21 cellular contexts compared by ENCODE assay signal in the genomic region with DNA sequence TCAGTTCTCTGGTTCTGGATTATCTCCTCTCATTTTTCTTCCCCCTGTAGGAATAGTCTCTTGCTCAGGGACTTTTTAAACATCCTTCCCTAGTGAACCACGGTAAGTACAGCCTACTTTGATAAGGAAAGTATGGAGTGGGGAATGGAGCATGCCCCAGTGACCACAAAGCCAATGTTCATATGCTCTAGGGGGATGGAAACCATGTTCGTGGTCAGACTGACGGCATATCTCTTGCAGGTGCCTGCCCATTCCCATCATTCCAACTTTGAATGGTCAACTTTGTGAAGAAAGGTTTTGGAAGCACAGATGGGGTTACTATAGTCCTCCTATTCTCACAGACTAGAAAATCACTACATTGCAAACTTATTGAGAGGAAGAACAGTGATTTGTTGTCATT.
DNase-seq lines count a peak whose midpoint lies in the region; ATAC-seq, FAIRE-seq and TF ChIP-seq lines count a peak whose summit lies in the region.
"Had no signal": no experiment of that assay in that cellular context is flagged by ENCODE, and none has a peak within 500 bp of the region (broad histone marks: within the 10 kb centered on the region; RNA-seq: fewer than 3 reads in every experiment).

No MANE protein-coding gene starts in this region.

- POLR2A ChIA-PET in GM12878 (lab: Charles Lee), result interaction anchor here (0.5 to 1.3 kb wide), 2 partner anchors 8 to 16 kb away, joined by 3 to 4 read pairs; no protein-coding TSS in a partner anchor
- POLR2A ChIA-PET in RWPE1 (lab: Yijun Ruan, JAX; ENCODE audit: low non-redundant PET), result no interaction called here

- H4K20me1 ChIP-seq in GM12878 (ENCODE audit: control insufficient read depth, insufficient read depth), result no peaks in the 10 kb centered on the region

- no peak overlapping the region for H3K4me3 Mint-ChIP-seq in neural crest cell
- H3K4me3 Mint-ChIP-seq: CD4-positive, CD25-positive, alpha-beta regulatory T cell; CD8-positive, alpha-beta memory T cell; HFFc6 had no signal

- peaks cover 8% of the 10 kb centered on the region for H3K4me1 Mint-ChIP-seq in neural crest cell
- H3K4me1 Mint-ChIP-seq: CD4-positive, CD25-positive, alpha-beta regulatory T cell; CD8-positive, alpha-beta memory T cell had no signal

- CTCF ChIA-PET in GM12878 (lab: Yijun Ruan, JAX), result interaction anchor here (0.6 kb wide), 1 partner anchor 17 kb away, joined by 3 read pairs; no protein-coding TSS in a partner anchor
- CTCF ChIA-PET in RWPE1 (lab: Yijun Ruan, JAX), result no interaction called here

- H3K36me3 Mint-ChIP-seq in neural crest cell (ENCODE audit: low read depth), result no peaks in the 10 kb centered on the region
- H3K36me3 Mint-ChIP-seq: CD4-positive, CD25-positive, alpha-beta regulatory T cell; CD8-positive, alpha-beta memory T cell had no signal

- BruUV-seq in GM12878 (replicated peaks; lab: Mats Ljungman, UMichigan), result no TSS peak

- FAIRE-seq in GM12878 (lab: Jason Lieb, UNC), result no peak
- FAIRE-seq: A204.1 had no signal

- H3K4me2 ChIP-seq in GM12878 (ENCODE audit: control insufficient read depth, insufficient read depth), result peak overlapping the region; percentile 12; the same call in 1 of the 2 replicates

- H3K27ac ChIP-seq in GM12878 (ENCODE audit: control insufficient read depth, insufficient read depth) (peak overlapping the region; percentile 88), RWPE1 (no peak overlapping the region)

- TF ChIP-seq CTCF in GM12878 (IDR thresholded peaks at IDR 0.05 in 2 of 3, conservative IDR thresholded peaks at IDR 0.05 in 1 of 3; ENCODE audit: control insufficient read depth in 2 of 3, extremely low read depth in 1 of 3, insufficient read depth in 1 of 3, low read depth in 3 of 3, low read length in 3 of 3), result no peak
- TF ChIP-seq CTCF in neural crest cell (conservative IDR thresholded peaks at IDR 0.05), result no peak
- TF ChIP-seq CTCF in RWPE1 (conservative IDR thresholded peaks at IDR 0.05; ENCODE audit: low read depth), result no peak

- in situ Hi-C loops in GM12878 (cut with MboI), result no loop called here

- H3K4me3 ChIP-seq in GM12878, result no peak overlapping the region

- H3K9me3 Mint-ChIP-seq in neural crest cell, result peaks cover 4% of the 10 kb centered on the region

- peak overlapping the region; percentile 55 for H3K27ac Mint-ChIP-seq in neural crest cell (ENCODE audit: unreplicated experiment)
- H3K27ac Mint-ChIP-seq: CD4-positive, CD25-positive, alpha-beta regulatory T cell; CD8-positive, alpha-beta memory T cell; HFFc6 had no signal

- RAD21 ChIA-PET in GM12878 (lab: Charles Lee; ENCODE audit: unreplicated experiment), result no interaction called here

- H3K9me3 ChIP-seq in GM12878 (replicated peaks; ENCODE audit: control insufficient read depth, insufficient read depth, low read length), result no peaks in the 10 kb centered on the region; the same call in 1 of the 3 replicates
- H3K9me3 ChIP-seq: BE2C had no signal

- H3K79me2 ChIP-seq in GM12878 (ENCODE audit: control insufficient read depth, insufficient read depth, low read length), result 0 out of 2 replicates have a peak, but pooled peaks cover 1% of the 10 kb centered on the region

- H3K27me3 Mint-ChIP-seq in neural crest cell (ENCODE audit: low read depth), result peaks cover 4% of the 10 kb centered on the region
- H3K27me3 Mint-ChIP-seq: CD4-positive, CD25-positive, alpha-beta regulatory T cell had no signal

- TF ChIP-seq RAD21 in GM12878 (IDR thresholded peaks at IDR 0.05; ENCODE audit: insufficient read depth, low read depth, low read length), result no peak

- no peaks in the 10 kb centered on the region for H3K27me3 ChIP-seq in GM12878 (replicated peaks in 1 of 2; ENCODE audit: control insufficient read depth in 2 of 2, insufficient read depth in 2 of 2, low read length in 1 of 2)
- H3K27me3 ChIP-seq: BE2C had no signal

- no peak for TF ChIP-seq POLR2A in GM12878 (IDR thresholded peaks at IDR 0.05; ENCODE audit: low read depth, low read length)

- SMC1A ChIA-PET in GM12878 (lab: Charles Lee; ENCODE audit: uncharacterized antibody, unreplicated experiment), result interaction anchor here (1.2 to 5.6 kb wide), 6 partner anchors 12 to 47 kb away, joined by 3 to 43 read pairs (median 6); no protein-coding TSS in a partner anchor

- no peak for ATAC-seq in GM12878
- no peak for ATAC-seq in HG03280 (IDR thresholded peaks at IDR 0.05; ENCODE audit: unreplicated experiment)
- ATAC-seq: HCT116 had no signal

- intact Hi-C loops in GM12878 (cut with micrococcal nuclease; ENCODE audit: unreplicated experiment), result no loop called here

- DNase-seq in SW480 (ENCODE audit: low spot score), result peak; percentile 21
- DNase-seq in GM12878 (ENCODE audit: low read depth, low spot score), result no peak
- no peak for DNase-seq in neural crest cell (ENCODE audit: low read depth, low spot score)
- DNase-seq in NCI-H1694 (lab: John Stamatoyannopoulos, UW), result no peak
- no peak for DNase-seq in RWPE1 (ENCODE audit: low spot score)
- DNase-seq: ACHN; BE2C; C1 segment of cervical spinal cord; CD4-positive, CD25-positive, alpha-beta regulatory T cell; CD8-positive, alpha-beta memory T cell; COR-L47; DMS 273 treated with DMSO at 0.1 percent for 48 hours; DMS53; DND-41; EL; GOT3; H7; HFFc6 had no signal

- no peaks in the 10 kb centered on the region for H3K36me3 ChIP-seq in GM12878 (ENCODE audit: control insufficient read depth in 2 of 2, insufficient read depth in 2 of 2, low read length in 1 of 2)
- H3K36me3 ChIP-seq: BE2C had no signal

- WGBS in GM12878 (ENCODE audit: insufficient coverage, insufficient replicate concordance, low lambda C conversion rate, missing lambda C conversion rate), result 2% methylated on average over 3 of the region's 3 CpGs

- no peak overlapping the region for H3K9ac ChIP-seq in GM12878 (ENCODE audit: control insufficient read depth, insufficient read depth, low read length)

- H3K4me1 ChIP-seq in GM12878 (ENCODE audit: control insufficient read depth, insufficient read depth, low read length), result peaks cover 51% of the 10 kb centered on the region
- H3K4me1 ChIP-seq: BE2C had no signal

- no peak for TF ChIP-seq EP300 in GM12878 (IDR thresholded peaks at IDR 0.05; ENCODE audit: borderline replicate concordance in 1 of 2, control insufficient read depth in 1 of 2, low read depth in 2 of 2, low read length in 2 of 2)

- H2AFZ ChIP-seq in GM12878 (ENCODE audit: control insufficient read depth, low read depth, low read length), result no peak overlapping the region

TF ChIP-seq in GM12878, 131 proteins besides CTCF, POLR2A, EP300 and RAD21 (continues in another document):
- TF ChIP-seq KDM1A (IDR thresholded peaks at IDR 0.05; ENCODE audit: borderline replicate concordance), result no peak
- TF ChIP-seq NKRF (conservative IDR thresholded peaks at IDR 0.05), result no peak
- no peak for TF ChIP-seq KAT2A (conservative IDR thresholded peaks at IDR 0.05; ENCODE audit: control insufficient read depth, low read depth, low read length)
- TF ChIP-seq MTA3 (IDR thresholded peaks at IDR 0.05; ENCODE audit: borderline replicate concordance, low read length), result no peak
- no peak for TF ChIP-seq ZNF622 (IDR thresholded peaks at IDR 0.05)
- no peak for TF ChIP-seq BACH1 (IDR thresholded peaks at IDR 0.05; ENCODE audit: borderline replicate concordance)
- TF ChIP-seq HCFC1 (IDR thresholded peaks at IDR 0.05; ENCODE audit: low read length), result no peak
- TF ChIP-seq PAX8 (IDR thresholded peaks at IDR 0.05), result no peak
- no peak; the same call in 1 of the 2 replicates for TF ChIP-seq RUNX3 (IDR thresholded peaks at IDR 0.05; ENCODE audit: low read length)
- no peak for TF ChIP-seq TBL1XR1 (IDR thresholded peaks at IDR 0.05; ENCODE audit: low read depth, low read length)
- no peak for TF ChIP-seq BHLHE40 (IDR thresholded peaks at IDR 0.05; ENCODE audit: borderline replicate concordance in 1 of 2, low read depth in 2 of 2, low read length in 1 of 2)
- no peak for TF ChIP-seq GATAD2B (conservative IDR thresholded peaks at IDR 0.05; ENCODE audit: low read depth)
- no peak for TF ChIP-seq PKNOX1 (IDR thresholded peaks at IDR 0.05)
- no peak for TF ChIP-seq FOS (IDR thresholded peaks at IDR 0.05; ENCODE audit: borderline replicate concordance, extremely low read depth, insufficient read length)
- no peak for TF ChIP-seq ZNF384 (IDR thresholded peaks at IDR 0.05; ENCODE audit: borderline replicate concordance, low read depth, low read length)
- TF ChIP-seq DPF2 (IDR thresholded peaks at IDR 0.05), result no peak
- no peak for TF ChIP-seq SMAD1 (IDR thresholded peaks at IDR 0.05; ENCODE audit: low read depth, partially characterized antibody)
